14 cellular contexts compared by ENCODE assay signal in genomic region chr14:101369916-101370592, GRCh38.
"Had no signal": no experiment of that assay in that cellular context is flagged by ENCODE, and none has a peak within 500 bp of the region (broad histone marks: within the 10 kb centered on the region; RNA-seq: fewer than 3 reads in every experiment).

No MANE protein-coding gene starts in this region.

- H3K4me3 ChIP-seq: ascending aorta, breast epithelium, gastroesophageal sphincter, heart right ventricle had no signal

- H3K27me3 ChIP-seq: ascending aorta had no signal

- H3K4me1 ChIP-seq: heart right ventricle had no signal

- ATAC-seq: gastroesophageal sphincter; heart right ventricle; naive thymus-derived CD8-positive, alpha-beta T cell; right cardiac atrium; T-helper 17 cell; WTC11 had no signal

- H3K9me3 ChIP-seq: ascending aorta, breast epithelium, gastroesophageal sphincter, heart right ventricle had no signal

- FAIRE-seq: small intestine had no signal

- H3K36me3 ChIP-seq: ascending aorta, breast epithelium, gastroesophageal sphincter, heart right ventricle had no signal

- H3K27ac ChIP-seq: ascending aorta, breast epithelium, heart right ventricle had no signal

- DNase-seq: activated CD4-positive, alpha-beta T cell treated with anti-CD3 and anti-CD28 coated beads for 48 hours; endodermal cell; heart right ventricle; naive thymus-derived CD8-positive, alpha-beta T cell; small intestine; stimulated activated CD4-positive, alpha-beta T cell treated with anti-CD3 and anti-CD28 coated beads, Interleukin-4, amount 100 ng/mL, for 4 hours; stimulated activated CD8-positive, alpha-beta memory T cell treated with anti-CD3 and anti-CD28 coated beads, Interleukin-4, amount 100 ng/mL, for 48 hours; stimulated activated naive CD4-positive, alpha-beta T cell treated with Interleukin-2 at 50 U/mL for 16 hours; T-helper 17 cell had no signal
